ENCODE assay signal across 13 cellular contexts in the genomic region with DNA sequence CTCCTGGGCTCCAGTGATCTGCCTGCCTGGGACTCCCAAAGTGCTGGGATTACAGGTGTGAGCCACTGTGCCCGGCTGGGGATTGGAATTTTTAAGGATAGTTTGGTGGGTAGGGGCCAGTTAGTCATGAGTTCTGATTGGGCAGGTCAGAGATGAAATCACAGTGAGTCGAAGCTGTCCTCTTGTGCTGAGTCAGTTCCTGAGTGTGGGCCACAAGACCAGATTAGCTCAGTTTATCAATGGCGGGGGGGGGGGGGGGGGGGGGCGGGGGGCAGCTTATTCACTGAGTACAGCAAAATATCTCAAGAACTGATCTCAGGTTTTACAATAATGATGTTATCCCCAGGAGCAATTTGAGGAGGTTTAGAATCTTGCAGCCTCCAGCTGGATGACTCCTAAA. TPM values are rescaled to one million over a fixed set of nuclear protein-coding genes. Genes with fewer than 3 reads are reported as not detected.
A peak's percentile ranks its signal among the peaks of the same experiment; 100 is the strongest.
DNase-seq lines count a peak whose midpoint lies in the region; FAIRE-seq and TF ChIP-seq lines count a peak whose summit lies in the region.
"Had no signal": no experiment of that assay in that cellular context is flagged by ENCODE, and none has a peak within 500 bp of the region (broad histone marks: within the 10 kb centered on the region; RNA-seq: fewer than 3 reads in every experiment).

No MANE protein-coding gene starts in this region.

- DNase-seq in ELF-1 (ENCODE audit: low read depth, low spot score) (peak; percentile 64), RCC 7860 (ENCODE audit: low spot score) (peak; percentile 25), choroid plexus epithelial cell (ENCODE audit: low read depth) (peak; percentile 58), non-pigmented ciliary epithelial cell (ENCODE audit: low read depth) (peak; percentile 87), GM12891 (ENCODE audit: insufficient read length, low spot score) (no peak), KG1 (lab: John Stamatoyannopoulos, UW) (no peak), NCI-H69 (lab: John Stamatoyannopoulos, UW) (no peak)
- DNase-seq in stimulated activated CD4-positive, alpha-beta T cell treated with anti-CD3 and anti-CD28 coated beads, Interleukin-4, amount 100 ng/mL, for 1 hour = no peak
- DNase-seq: dorsolateral prefrontal cortex, glutamatergic neuron, left ventricle myocardium superior, T-helper 1 cell had no signal

- no peak for TF ChIP-seq CTCF in choroid plexus epithelial cell (conservative IDR thresholded peaks at IDR 0.05; ENCODE audit: low read depth, low read length)

- no peak overlapping the region for H3K4me3 ChIP-seq in choroid plexus epithelial cell (ENCODE audit: low read depth, low read length)
- H3K4me3 ChIP-seq: BLaER1, dorsolateral prefrontal cortex had no signal

- no peak for FAIRE-seq in RCC 7860 (lab: Jason Lieb, UNC)
- FAIRE-seq in GM12891 (lab: Jason Lieb, UNC) = no peak

- TF ChIP-seq POLR2A in GM12891 (IDR thresholded peaks at IDR 0.05; ENCODE audit: low read depth, low read length) = no peak

TF ChIP-seq in GM12891, 5 proteins besides CTCF, POLR2A, EP300 and RAD21:
- TF ChIP-seq PAX5 (IDR thresholded peaks at IDR 0.05; ENCODE audit: insufficient read depth, low read length, severe bottlenecking) (no peak), POLR2AphosphoS5 (IDR thresholded peaks at IDR 0.05; ENCODE audit: low read depth, low read length) (no peak), TAF1 (IDR thresholded peaks at IDR 0.05; ENCODE audit: low read depth, low read length) (no peak), POU2F2 (IDR thresholded peaks at IDR 0.05; ENCODE audit: low read depth, low read length) (no peak)
TF ChIP-seq in GM12891: peak in this region for 0.

RNA-seq across cellular contexts. Expression of gene ERCC6, which starts 11.6 kb away (rescaled TPM):
- polyA plus RNA-seq in GM12891 (2012; ENCODE audit: low read depth, missing spikeins) = 7.1 TPM

RNA-seq across cellular contexts. Expression of gene SLC18A3, which starts 59.5 kb away (rescaled TPM):
- not detected for polyA plus RNA-seq in GM12891 (2012; ENCODE audit: low read depth, missing spikeins)

Comparison
In these comparisons a context has a peak if more than half of its experiments do, and no peak if none do; other contexts are left out.
1. DNase-seq: peak in ELF-1 (single experiment), RCC 7860 (single experiment), choroid plexus epithelial cell (single experiment) and non-pigmented ciliary epithelial cell (single experiment); none in GM12891 (single experiment), stimulated activated CD4-positive, alpha-beta T cell treated with anti-CD3 and anti-CD28 coated beads, Interleukin-4, amount 100 ng/mL, for 1 hour (single experiment), KG1 (single experiment) and NCI-H69 (single experiment).